14 cellular contexts compared by ENCODE assay signal in genomic region chr4:173924561-173924960, GRCh38.
A peak's percentile ranks its signal among the peaks of the same experiment; 100 is the strongest.
DNase-seq lines count a peak whose midpoint lies in the region; ATAC-seq and TF ChIP-seq lines count a peak whose summit lies in the region.
"Had no signal": no experiment of that assay in that cellular context is flagged by ENCODE, and none has a peak within 500 bp of the region (broad histone marks: within the 10 kb centered on the region; RNA-seq: fewer than 3 reads in every experiment).

No MANE protein-coding gene starts in this region.

- H3K79me2 ChIP-seq in MM.1S (ENCODE audit: low read length), result no peaks in the 10 kb centered on the region
- H3K79me2 ChIP-seq in PC-9 (ENCODE audit: low read depth), result no peaks in the 10 kb centered on the region

- H3K27me3 ChIP-seq in MM.1S (replicated peaks; ENCODE audit: insufficient read depth, low read length), result no peaks in the 10 kb centered on the region
- H3K27me3 ChIP-seq in PC-9 (ENCODE audit: insufficient read depth, low read depth), result no peaks in the 10 kb centered on the region

- H3K9me3 ChIP-seq in MM.1S (replicated peaks; ENCODE audit: insufficient read depth, low read length) (no peaks in the 10 kb centered on the region), PC-9 (ENCODE audit: insufficient read depth, low read depth) (no peaks in the 10 kb centered on the region)
- H3K9me3 ChIP-seq: left ventricle myocardium inferior had no signal

- H4K20me1 ChIP-seq in MM.1S (ENCODE audit: insufficient read depth, low read length) (no peaks in the 10 kb centered on the region), PC-9 (ENCODE audit: insufficient read depth) (no peaks in the 10 kb centered on the region)

- POLR2A ChIA-PET in PC-9 (lab: Charles Lee; ENCODE audit: unreplicated experiment), result no interaction called here
- POLR2A ChIA-PET in naive thymus-derived CD8-positive, alpha-beta T cell (lab: Charles Lee), result no interaction called here

- no peak overlapping the region for H3K27ac ChIP-seq in MM.1S (ENCODE audit: low read length)
- H3K27ac ChIP-seq in PC-9, result no peak overlapping the region
- H3K27ac ChIP-seq: left ventricle myocardium inferior had no signal

- DNase-seq in NCI-H226 (peak; percentile 60), renal cortical epithelial cell (ENCODE audit: low read depth) (peak; percentile 1), Calu3 (no peak), MM.1S (no peak), PC-9 (no peak)
- no peak for DNase-seq in naive thymus-derived CD8-positive, alpha-beta T cell
- DNase-seq: activated effector memory CD4-positive, alpha-beta T cell treated with Interleukin-2 at 50 U/mL for 16 hours; COR-L47; left ventricle myocardium inferior; NCI-H2081 treated with DMSO at 0.1 percent for 48 hours had no signal

- H3K4me3 ChIP-seq in MM.1S (ENCODE audit: low read length) (no peak overlapping the region), PC-9 (no peak overlapping the region)
- H3K4me3 ChIP-seq: left ventricle myocardium inferior had no signal

- CTCF ChIA-PET in Calu3 (lab: Charles Lee), result no interaction called here
- CTCF ChIA-PET in PC-9 (lab: Charles Lee), result no interaction called here

- no peaks in the 10 kb centered on the region for H3K4me1 Mint-ChIP-seq in Calu3 (ENCODE audit: low read depth, unreplicated experiment)
- H3K4me1 Mint-ChIP-seq in naive thymus-derived CD8-positive, alpha-beta T cell, result no peaks in the 10 kb centered on the region

- H3K9me3 Mint-ChIP-seq in Calu3 (ENCODE audit: low read depth, unreplicated experiment), result no peaks in the 10 kb centered on the region
- H3K9me3 Mint-ChIP-seq in naive thymus-derived CD8-positive, alpha-beta T cell, result peaks cover 0 to 9% (median 0%) of the 10 kb centered on the region in 9 donors
- H3K9me3 Mint-ChIP-seq: type B pancreatic cell, WTC11 had no signal

- H3F3A ChIP-seq in MM.1S (ENCODE audit: insufficient read depth, low read length) (no peaks in the 10 kb centered on the region), PC-9 (ENCODE audit: insufficient read depth, low read depth) (no peaks in the 10 kb centered on the region)

- H3K4me1 ChIP-seq in MM.1S (ENCODE audit: low read length) (no peaks in the 10 kb centered on the region), PC-9 (replicated peaks; ENCODE audit: insufficient read depth) (no peaks in the 10 kb centered on the region)
- H3K4me1 ChIP-seq: left ventricle myocardium inferior had no signal

- H3K36me3 Mint-ChIP-seq in Calu3 (ENCODE audit: insufficient read depth, unreplicated experiment), result no peaks in the 10 kb centered on the region
- peaks cover 0 to 2% (median 0%) of the 10 kb centered on the region in 3 donors for H3K36me3 Mint-ChIP-seq in naive thymus-derived CD8-positive, alpha-beta T cell
- H3K36me3 Mint-ChIP-seq: type B pancreatic cell, WTC11 had no signal

- no peak overlapping the region for H3K9ac ChIP-seq in MM.1S (ENCODE audit: low read length)

- no peak overlapping the region for H3K27ac Mint-ChIP-seq in Calu3 (ENCODE audit: unreplicated experiment)
- no peak overlapping the region for H3K27ac Mint-ChIP-seq in naive thymus-derived CD8-positive, alpha-beta T cell
- H3K27ac Mint-ChIP-seq: type B pancreatic cell, WTC11 had no signal

- ATAC-seq in GM19023 (IDR thresholded peaks at IDR 0.05; ENCODE audit: unreplicated experiment) (peak; percentile 65), HG02938 (IDR thresholded peaks at IDR 0.05; ENCODE audit: unreplicated experiment) (peak; percentile 65)
- ATAC-seq in naive thymus-derived CD8-positive, alpha-beta T cell, result no peak
- ATAC-seq: WTC11 had no signal

- TF ChIP-seq CTCF in Calu3 (IDR thresholded peaks at IDR 0.05; ENCODE audit: unreplicated experiment) (no peak), MM.1S (IDR thresholded peaks at IDR 0.05; ENCODE audit: low read length) (no peak), PC-9 (conservative IDR thresholded peaks at IDR 0.05) (no peak)

- H3K4me3 Mint-ChIP-seq in Calu3 (ENCODE audit: low read depth, unreplicated experiment), result no peak overlapping the region
- H3K4me3 Mint-ChIP-seq in naive thymus-derived CD8-positive, alpha-beta T cell, result no peak overlapping the region
- H3K4me3 Mint-ChIP-seq: type B pancreatic cell, WTC11 had no signal

- BruUV-seq in Calu3 (replicated peaks; lab: Mats Ljungman, UMichigan) (no TSS peak), PC-9 (replicated peaks; lab: Mats Ljungman, UMichigan) (no TSS peak)

- H3K9me2 ChIP-seq in MM.1S (replicated peaks; ENCODE audit: insufficient read depth, low read length) (no peaks in the 10 kb centered on the region), PC-9 (ENCODE audit: insufficient read depth) (no peaks in the 10 kb centered on the region)

- intact Hi-C loops in Calu3 (cut with micrococcal nuclease; ENCODE audit: unreplicated experiment), result no loop called here
- intact Hi-C loops in PC-9 (cut with micrococcal nuclease; ENCODE audit: unreplicated experiment), result loop anchor here (1.0 kb wide), 1 partner anchor 8 kb away; no protein-coding TSS in a partner anchor

- H2AFZ ChIP-seq in MM.1S (ENCODE audit: low read length) (no peak overlapping the region), PC-9 (no peak overlapping the region)

- H3K36me3 ChIP-seq in MM.1S (replicated peaks; ENCODE audit: insufficient read depth, low read length) (no peaks in the 10 kb centered on the region), PC-9 (ENCODE audit: low read depth) (no peaks in the 10 kb centered on the region)
- H3K36me3 ChIP-seq: left ventricle myocardium inferior had no signal

- H3K27me3 Mint-ChIP-seq in Calu3 (ENCODE audit: unreplicated experiment), result no peaks in the 10 kb centered on the region
- peaks cover 0 to 10% (median 2%) of the 10 kb centered on the region in 5 donors for H3K27me3 Mint-ChIP-seq in naive thymus-derived CD8-positive, alpha-beta T cell
- H3K27me3 Mint-ChIP-seq: type B pancreatic cell had no signal

- H3K4me2 ChIP-seq in MM.1S (ENCODE audit: low read depth, low read length) (no peak overlapping the region), PC-9 (no peak overlapping the region)

Comparison
In these comparisons a context has a peak if more than half of its experiments do, and no peak if none do; other contexts are left out.
1. ATAC-seq: peak in GM19023 (single experiment) and HG02938 (single experiment); none in naive thymus-derived CD8-positive, alpha-beta T cell (0 of 2).
2. DNase-seq: peak in NCI-H226 (single experiment) and renal cortical epithelial cell (single experiment); none in Calu3 (single experiment), MM.1S (single experiment), PC-9 (0 of 2) and naive thymus-derived CD8-positive, alpha-beta T cell (0 of 10).